In the genomic region with DNA sequence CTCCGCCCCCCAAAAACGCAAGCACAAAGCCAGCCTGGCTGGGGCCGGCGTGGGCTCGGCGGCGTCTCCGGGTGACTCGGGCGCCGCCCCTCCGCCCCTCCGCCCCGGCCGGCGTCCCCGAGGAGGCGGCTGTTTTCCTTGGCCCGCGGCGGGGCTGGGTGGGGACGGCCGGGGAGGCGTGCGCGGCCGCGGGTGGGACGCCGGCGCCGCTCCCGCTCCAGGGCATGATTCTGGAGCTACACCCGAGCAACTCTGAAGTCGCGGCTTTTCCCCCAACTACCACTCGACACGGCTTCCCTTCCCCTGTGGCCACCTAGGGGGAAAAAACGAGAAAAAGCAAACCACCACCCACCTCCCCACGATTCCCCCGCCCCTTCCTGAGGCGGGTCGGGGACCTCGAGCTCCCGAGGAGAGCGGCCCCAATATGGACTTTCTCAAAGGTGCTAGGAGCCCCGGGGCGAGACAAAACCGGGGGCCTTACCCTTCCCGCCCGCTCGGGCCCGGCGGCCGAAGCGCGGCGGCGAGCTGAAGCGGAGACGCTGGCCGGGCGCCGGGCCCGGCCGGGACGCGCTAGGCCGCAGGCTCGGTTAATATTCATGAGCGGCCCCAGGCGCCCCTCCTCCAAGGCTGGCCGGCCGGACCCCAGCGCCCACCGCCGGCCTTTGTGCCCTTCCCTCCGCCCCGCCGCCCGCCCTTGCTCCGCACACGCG, we compare ENCODE assay signal across 8 cellular contexts. TPM values are rescaled to one million over a fixed set of nuclear protein-coding genes. Genes with fewer than 3 reads are reported as not detected.
DNase-seq lines count a peak whose midpoint lies in the region; ATAC-seq and TF ChIP-seq lines count a peak whose summit lies in the region.

No MANE protein-coding gene starts in this region.

- no peaks in the 10 kb centered on the region for H3K9me3 ChIP-seq in duodenal mucosa (ENCODE audit: control insufficient read depth in 1 of 2, low read length in 2 of 2)
- H3K9me3 ChIP-seq in lung (ENCODE audit: control insufficient read depth in 2 of 2, insufficient read depth in 1 of 2, low read length in 1 of 2): no peaks in the 10 kb centered on the region

- peak overlapping the region; percentile 60 for H3K4me3 ChIP-seq in Jurkat, Clone E6-1 (ENCODE audit: low read length)
- H3K4me3 ChIP-seq in duodenal mucosa (ENCODE audit: low read depth in 1 of 2, low read length in 2 of 2) (peak overlapping the region; percentile 81 to 82), lung (peak overlapping the region; percentile 57)

- no peak for TF ChIP-seq CTCF in lung (IDR thresholded peaks at IDR 0.05; ENCODE audit: control extremely low read depth, extremely low read depth)

- ATAC-seq in GM21528 (IDR thresholded peaks at IDR 0.05; ENCODE audit: low FRiP score, unreplicated experiment): peak; percentile 32
- peak; percentile 22 for ATAC-seq in lung (ENCODE audit: insufficient read depth, low FRiP score)

- peak overlapping the region; percentile 90 for H3K4me3 Mint-ChIP-seq in activated CD4-positive, alpha-beta T cell treated with anti-CD3 and anti-CD28 coated beads, Interleukin-2, amount 10 ng/mL, durations not matched to agents 7 days and 5 days

- H3K27ac Mint-ChIP-seq in activated CD4-positive, alpha-beta T cell treated with anti-CD3 and anti-CD28 coated beads, Interleukin-2, amount 10 ng/mL, durations not matched to agents 7 days and 5 days: peak overlapping the region; percentile 95

- H3K4me1 Mint-ChIP-seq in activated CD4-positive, alpha-beta T cell treated with anti-CD3 and anti-CD28 coated beads, Interleukin-2, amount 10 ng/mL, durations not matched to agents 7 days and 5 days: peaks cover 33% of the 10 kb centered on the region

- H3K27me3 ChIP-seq in duodenal mucosa (ENCODE audit: control insufficient read depth in 1 of 2, insufficient read depth in 2 of 2, low read length in 2 of 2) (no peaks in the 10 kb centered on the region), lung (ENCODE audit: control insufficient read depth, insufficient read depth) (no peaks in the 10 kb centered on the region)

- 0% methylated on average over 68 to 84 of the region's 84 CpGs for WGBS in lung, 2 donors

- POLR2A ChIA-PET in activated CD4-positive, alpha-beta T cell treated with anti-CD3 and anti-CD28 coated beads, Interleukin-2, amount 10 ng/mL, durations not matched to agents 7 days and 5 days (lab: Charles Lee): no interaction called here

- CTCF ChIA-PET in activated CD4-positive, alpha-beta T cell treated with anti-CD3 and anti-CD28 coated beads, Interleukin-2, amount 10 ng/mL, durations not matched to agents 7 days and 5 days (lab: Charles Lee): interaction anchor here (0.6 to 2.2 kb wide), 3 partner anchors 13 to 248 kb away, joined by 3 to 13 read pairs (median 4); no protein-coding TSS in a partner anchor

- H3K4me1 ChIP-seq in duodenal mucosa (ENCODE audit: control insufficient read depth in 1 of 2, insufficient read depth in 2 of 2, low read length in 2 of 2): peaks cover 35% of the 10 kb centered on the region in 2 donors
- peaks cover 6 to 7% of the 10 kb centered on the region in 2 donors for H3K4me1 ChIP-seq in lung (ENCODE audit: control insufficient read depth in 2 of 2, insufficient read depth in 2 of 2, low read length in 2 of 2)

- peaks cover 3% of the 10 kb centered on the region for H3K27me3 Mint-ChIP-seq in activated CD4-positive, alpha-beta T cell treated with anti-CD3 and anti-CD28 coated beads, Interleukin-2, amount 10 ng/mL, durations not matched to agents 7 days and 5 days

- H3K9me3 Mint-ChIP-seq in activated CD4-positive, alpha-beta T cell treated with anti-CD3 and anti-CD28 coated beads, Interleukin-2, amount 10 ng/mL, durations not matched to agents 7 days and 5 days: no peaks in the 10 kb centered on the region

- H3K27ac ChIP-seq in duodenal mucosa (ENCODE audit: low read depth, low read length): peak overlapping the region; percentile 86
- H3K27ac ChIP-seq in lung (ENCODE audit: low read depth in 1 of 2, low read length in 1 of 2): peak overlapping the region; percentile 94 to 98

- H3K36me3 Mint-ChIP-seq in activated CD4-positive, alpha-beta T cell treated with anti-CD3 and anti-CD28 coated beads, Interleukin-2, amount 10 ng/mL, durations not matched to agents 7 days and 5 days (ENCODE audit: low read depth): peaks cover 6% of the 10 kb centered on the region

- no peaks in the 10 kb centered on the region for H3K36me3 ChIP-seq in duodenal mucosa (ENCODE audit: control insufficient read depth in 1 of 2, insufficient read depth in 2 of 2, low read length in 2 of 2)
- H3K36me3 ChIP-seq in lung (ENCODE audit: control insufficient read depth in 2 of 2, insufficient read depth in 2 of 2, low read length in 2 of 2): no peaks in the 10 kb centered on the region

- H3K9ac ChIP-seq in duodenal mucosa (ENCODE audit: low read depth in 1 of 2, low read length in 2 of 2): peak overlapping the region; percentile 77 to 83

- DNase-seq in ELF-1 (ENCODE audit: low read depth, low spot score) (peak; percentile 58), lung (ENCODE audit: low spot score) (peak; percentile 42), AML-193 (lab: John Stamatoyannopoulos, UW) (no peak)
- DNase-seq in Jurkat, Clone E6-1 (ENCODE audit: low read depth, low spot score): peak; percentile 76
- peak; percentile 64 for DNase-seq in activated CD4-positive, alpha-beta T cell treated with anti-CD3 and anti-CD28 coated beads, Interleukin-2, amount 10 ng/mL, durations not matched to agents 7 days and 5 days
- DNase-seq in stimulated activated CD8-positive, alpha-beta memory T cell treated with anti-CD3 and anti-CD28 coated beads, Interleukin-15, amount 100 ng/mL, for 48 hours (ENCODE audit: low read depth in 2 of 2): peak; percentile 24 to 44

RNA-seq across cellular contexts. Expression of a gene that starts 0.9 kb away (rescaled TPM):
- polyA plus RNA-seq in Jurkat, Clone E6-1 (2012; ENCODE audit: insufficient read depth, insufficient read length): 17.7 TPM
- 10 to 100 TPM; 26.1 to 27.4 TPM for total RNA-seq in activated CD4-positive, alpha-beta T cell treated with anti-CD3 and anti-CD28 coated beads, Interleukin-2, amount 10 ng/mL, durations not matched to agents 7 days and 5 days
- total RNA-seq in lung: 100 to 1,000 TPM in 1 of 2 donors, 10 to 100 TPM in 1; 72.3 to 138 TPM
- polyA plus RNA-seq in lung: 10 to 100 TPM; 18.8 to 19.9 TPM

Comparison
In these comparisons a context has a peak if more than half of its experiments do, and no peak if none do; other contexts are left out.
1. DNase-seq: peak in ELF-1 (single experiment), Jurkat, Clone E6-1 (single experiment), activated CD4-positive, alpha-beta T cell treated with anti-CD3 and anti-CD28 coated beads, Interleukin-2, amount 10 ng/mL, durations not matched to agents 7 days and 5 days (single experiment), lung (single experiment) and stimulated activated CD8-positive, alpha-beta memory T cell treated with anti-CD3 and anti-CD28 coated beads, Interleukin-15, amount 100 ng/mL, for 48 hours (2 of 2); none in AML-193 (0 of 2).
2. Peak in every context shown above with its lines, with median percentiles within 50 percentile points of each other: H3K4me3 ChIP-seq.